Comparison of ENCODE assay signal across 1 cellular context in genomic region chr1:226309398-226310122, GRCh38.
TF ChIP-seq lines count a peak whose summit lies in the region.

No MANE protein-coding gene starts in this region.

TF ChIP-seq in K562, 482 proteins besides CTCF, POLR2A, EP300 and RAD21 (continued from another document and continues in another):
- TF ChIP-seq RERE (CRISPR knock-in tag; IDR thresholded peaks at IDR 0.05; ENCODE audit: borderline replicate concordance) (no peak), BDP1 (IDR thresholded peaks at IDR 0.05; ENCODE audit: insufficient read depth, insufficient read length) (no peak), CEBPG (CRISPR knock-in tag; IDR thresholded peaks at IDR 0.05) (no peak; the same call in 1 of the 2 replicates), CEBPG (tag; conservative IDR thresholded peaks at IDR 0.05 in 1 of 2, IDR thresholded peaks at IDR 0.05 in 1 of 2) (peak in 1 of 2 experiments; percentile 63; a peak in 3 of 4 replicates), SP1 (CRISPR knock-in tag; IDR thresholded peaks at IDR 0.05) (no peak), EWSR1 (IDR thresholded peaks at IDR 0.05; ENCODE audit: borderline replicate concordance, low read depth, partially characterized antibody) (no peak), MCM7 (IDR thresholded peaks at IDR 0.05) (no peak), ESRRA (IDR thresholded peaks at IDR 0.05; ENCODE audit: borderline replicate concordance, low read depth) (peak; percentile 81; the same call in 1 of the 2 replicates), FOXO4 (CRISPR knock-in tag; IDR thresholded peaks at IDR 0.05) (no peak), CTCFL (IDR thresholded peaks at IDR 0.05; ENCODE audit: borderline replicate concordance, insufficient read depth, low read depth, low read length, poor library complexity, severe bottlenecking) (no peak), POU5F1 (IDR thresholded peaks at IDR 0.05; ENCODE audit: borderline replicate concordance, low read depth, low read length, partially characterized antibody) (no peak), ZNF146 (CRISPR knock-in tag; IDR thresholded peaks at IDR 0.05; ENCODE audit: unreplicated experiment) (no peak), TRIM25 (IDR thresholded peaks at IDR 0.05; ENCODE audit: borderline replicate concordance) (no peak), GTF3C2 (IDR thresholded peaks at IDR 0.05; ENCODE audit: borderline replicate concordance, extremely low read depth, insufficient read length) (no peak), RBM34 (IDR thresholded peaks at IDR 0.05; ENCODE audit: borderline replicate concordance, insufficient read depth, low read length) (no peak), JUND (IDR thresholded peaks at IDR 0.05; ENCODE audit: borderline replicate concordance, low read depth, low read length) (no peak), JUND (tag; IDR thresholded peaks at IDR 0.05; ENCODE audit: borderline replicate concordance, low read depth, low read length) (no peak), THAP12 (CRISPR knock-in tag; IDR thresholded peaks at IDR 0.05) (peak; percentile 42), XRCC5 (IDR thresholded peaks at IDR 0.05; ENCODE audit: low read depth, low read length) (no peak), ZNF77 (CRISPR knock-in tag; IDR thresholded peaks at IDR 0.05) (no peak), RAD51 (IDR thresholded peaks at IDR 0.05; ENCODE audit: borderline replicate concordance, low read depth) (no peak), KDM4B (IDR thresholded peaks at IDR 0.05; ENCODE audit: borderline replicate concordance in 2 of 2, low read depth in 1 of 2) (0 out of 4 replicates have a peak, but pooled peaks of 1 of the 2 experiments have one; percentile 76), ZNF282 (CRISPR knock-in tag; IDR thresholded peaks at IDR 0.05) (no peak), KDM2B (CRISPR knock-in tag; IDR thresholded peaks at IDR 0.05) (peak; percentile 87), ZNF766 (CRISPR knock-in tag; conservative IDR thresholded peaks at IDR 0.05) (no peak), ZNF407 (IDR thresholded peaks at IDR 0.05; ENCODE audit: low read depth) (no peak), BACH1 (tag; IDR thresholded peaks at IDR 0.05) (no peak), CSDE1 (IDR thresholded peaks at IDR 0.05) (no peak), SLC30A9 (CRISPR knock-in tag; IDR thresholded peaks at IDR 0.05) (no peak), ZNF274 (IDR thresholded peaks at IDR 0.05; ENCODE audit: borderline replicate concordance, low read depth, low read length) (no peak)
